30 cellular contexts compared by ENCODE assay signal in the genomic region with DNA sequence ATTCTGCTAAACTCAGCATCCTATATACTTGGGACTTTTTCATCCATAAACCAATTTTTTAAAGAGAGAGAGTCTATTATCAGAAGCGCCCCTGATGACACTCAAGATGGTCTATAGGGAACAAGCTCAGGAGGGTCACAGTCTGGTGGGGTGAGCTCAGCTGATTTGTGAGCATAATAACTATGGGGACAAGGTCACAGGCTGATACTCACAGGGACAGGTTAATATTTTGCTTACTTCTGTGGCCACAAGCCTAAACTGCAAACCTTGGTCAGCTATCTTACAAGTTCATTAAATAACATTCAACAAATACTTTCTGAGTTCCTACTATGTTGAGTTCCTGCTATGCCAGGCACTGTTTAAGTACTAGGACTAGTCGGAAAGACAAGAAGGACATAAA. TPM values are rescaled to one million over a fixed set of nuclear protein-coding genes. Genes with fewer than 3 reads are reported as not detected.
"Had no signal": no experiment of that assay in that cellular context is flagged by ENCODE, and none has a peak within 500 bp of the region (broad histone marks: within the 10 kb centered on the region; RNA-seq: fewer than 3 reads in every experiment).

No MANE protein-coding gene starts in this region.

- H3K27ac ChIP-seq: neutrophil, parathyroid adenoma, psoas muscle, right lobe of liver, sigmoid colon, suprapubic skin, testis, tibial nerve, upper lobe of left lung, vagina had no signal

- FAIRE-seq: small intestine, urothelium cell line had no signal

- H3K9me3 Mint-ChIP-seq: neural crest cell had no signal

- H3K4me1 Mint-ChIP-seq: naive thymus-derived CD8-positive, alpha-beta T cell; stimulated activated effector memory CD8-positive, alpha-beta T cell treated with anti-CD3 and anti-CD28 coated beads, Interleukin-12 subunit alpha, Interleukin-12 subunit beta, amount 100 ng/mL, for 72 hours; stimulated activated naive B cell treated with anti-CD40 and anti-IgM and Interleukin-4, amounts not matched to agents 10 μg/mL and 1 μg/mL and 100 μg/mL, for 72 hours; stimulated activated naive CD8-positive, alpha-beta T cell treated with anti-CD3 and anti-CD28 coated beads, Interleukin-15, amount 100 ng/mL, for 72 hours had no signal

- H3K27ac Mint-ChIP-seq: natural killer cell treated with Interleukin-12 subunit alpha and Interleukin-12 subunit beta and Interleukin-15 and Interleukin-18, amount 100 ng/mL, for 72 hours; progenitor cell of endocrine pancreas; stimulated activated effector memory CD8-positive, alpha-beta T cell treated with anti-CD3 and anti-CD28 coated beads, Interleukin-12 subunit alpha, Interleukin-12 subunit beta, amount 100 ng/mL, for 72 hours; stimulated activated naive B cell treated with anti-CD40 and anti-IgM and Interleukin-4, amounts not matched to agents 10 μg/mL and 1 μg/mL and 100 μg/mL, for 72 hours; stimulated activated naive CD8-positive, alpha-beta T cell treated with anti-CD3 and anti-CD28 coated beads, Interleukin-15, amount 100 ng/mL, for 72 hours had no signal

- H3K4me1 ChIP-seq: parathyroid adenoma, psoas muscle, right lobe of liver, sigmoid colon, suprapubic skin, testis, tibial nerve, upper lobe of left lung, vagina had no signal

- H3K9me3 ChIP-seq: neutrophil, right lobe of liver, suprapubic skin, testis, vagina had no signal

- H3K4me3 Mint-ChIP-seq: naive thymus-derived CD8-positive, alpha-beta T cell; natural killer cell treated with Interleukin-12 subunit alpha and Interleukin-12 subunit beta and Interleukin-15 and Interleukin-18, amount 100 ng/mL, for 72 hours; nephron progenitor cell; neural crest cell; stimulated activated effector memory CD8-positive, alpha-beta T cell treated with anti-CD3 and anti-CD28 coated beads, Interleukin-12 subunit alpha, Interleukin-12 subunit beta, amount 100 ng/mL, for 72 hours; stimulated activated naive B cell treated with anti-CD40 and anti-IgM and Interleukin-4, amounts not matched to agents 10 μg/mL and 1 μg/mL and 100 μg/mL, for 72 hours; stimulated activated naive CD8-positive, alpha-beta T cell treated with anti-CD3 and anti-CD28 coated beads, Interleukin-15, amount 100 ng/mL, for 72 hours had no signal

- H3K4me3 ChIP-seq: psoas muscle, right lobe of liver, sigmoid colon, suprapubic skin, testis, tibial nerve, upper lobe of left lung, vagina had no signal

- H3K36me3 ChIP-seq: neutrophil, right lobe of liver, sigmoid colon, suprapubic skin, tibial nerve, upper lobe of left lung, vagina had no signal

- DNase-seq: naive thymus-derived CD8-positive, alpha-beta T cell; nephron progenitor cell; nucleus accumbens; posterior cingulate gyrus; psoas muscle; right cardiac atrium; right lobe of liver; sigmoid colon; small intestine; stimulated activated CD4-positive, alpha-beta T cell treated with anti-CD3 and anti-CD28 coated beads, Interleukin-15, amount 100 ng/mL, for 24 hours; stimulated activated CD4-positive, alpha-beta T cell treated with anti-CD3 and anti-CD28 coated beads, Interleukin-2, amount 100 ng/mL, for 24 hours; stimulated activated CD4-positive, alpha-beta T cell treated with anti-CD3 and anti-CD28 coated beads, Interleukin-2, amount 100 ng/mL, for 48 hours; stimulated activated CD4-positive, alpha-beta T cell treated with anti-CD3 and anti-CD28 coated beads, Interleukin-4, amount 100 ng/mL, for 24 hours; stimulated activated naive B cell treated with anti-CD40 and anti-IgM and Interleukin-4, amounts not matched to agents 10 μg/mL and 1 μg/mL and 100 μg/mL, for 72 hours; stimulated activated naive CD4-positive, alpha-beta T cell treated with Interleukin-2 at 50 U/mL for 16 hours; stimulated activated naive CD8-positive, alpha-beta T cell treated with anti-CD3 and anti-CD28 coated beads, Interleukin-15, amount 100 ng/mL, for 72 hours; substantia nigra; testis; trophoblast cell; upper lobe of left lung had no signal

- H3K27me3 ChIP-seq: neutrophil, right lobe of liver, sigmoid colon, suprapubic skin, testis, tibial nerve, upper lobe of left lung, vagina had no signal

- ATAC-seq: naive thymus-derived CD8-positive, alpha-beta T cell; natural killer cell treated with Interleukin-12 subunit alpha and Interleukin-12 subunit beta and Interleukin-15 and Interleukin-18, amount 100 ng/mL, for 72 hours; psoas muscle; right cardiac atrium; stimulated activated effector memory CD8-positive, alpha-beta T cell treated with anti-CD3 and anti-CD28 coated beads, Interleukin-12 subunit alpha, Interleukin-12 subunit beta, amount 100 ng/mL, for 72 hours; stimulated activated naive B cell treated with anti-CD40 and anti-IgM and Interleukin-4, amounts not matched to agents 10 μg/mL and 1 μg/mL and 100 μg/mL, for 72 hours; stimulated activated naive CD8-positive, alpha-beta T cell treated with anti-CD3 and anti-CD28 coated beads, Interleukin-15, amount 100 ng/mL, for 72 hours had no signal

- H3K36me3 Mint-ChIP-seq: natural killer cell treated with Interleukin-12 subunit alpha and Interleukin-12 subunit beta and Interleukin-15 and Interleukin-18, amount 100 ng/mL, for 72 hours; stimulated activated effector memory CD8-positive, alpha-beta T cell treated with anti-CD3 and anti-CD28 coated beads, Interleukin-12 subunit alpha, Interleukin-12 subunit beta, amount 100 ng/mL, for 72 hours; stimulated activated naive B cell treated with anti-CD40 and anti-IgM and Interleukin-4, amounts not matched to agents 10 μg/mL and 1 μg/mL and 100 μg/mL, for 72 hours had no signal

RNA-seq across cellular contexts. Expression of gene CCDC149, which starts 10.1 kb away (rescaled TPM):
- total RNA-seq: natural killer cell treated with Interleukin-12 subunit alpha and Interleukin-12 subunit beta and Interleukin-15 and Interleukin-18, amount 100 ng/mL, for 72 hours had no signal
- polyA plus RNA-seq: naive thymus-derived CD8-positive, alpha-beta T cell had no signal
